In the genomic region with DNA sequence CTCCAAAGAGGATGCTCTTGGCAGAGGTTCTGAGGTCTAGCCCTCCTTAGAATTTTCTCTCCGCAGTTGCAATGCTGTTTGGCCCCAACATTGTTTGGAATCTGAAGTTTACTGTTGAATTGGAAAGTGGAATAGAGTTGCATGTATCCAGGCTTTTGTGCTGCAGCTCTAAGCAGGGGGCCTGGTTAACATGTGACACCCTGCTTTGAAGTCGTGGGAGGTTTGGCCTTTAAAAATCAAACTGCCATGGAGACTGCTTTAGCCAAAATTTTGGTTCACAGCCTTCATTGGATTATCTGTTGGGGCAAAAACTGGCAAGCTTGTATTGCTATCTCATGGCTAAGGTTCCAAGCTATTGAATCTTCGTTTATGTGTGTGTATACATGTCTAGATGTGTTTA, we compare ENCODE assay signal across 2 cellular contexts.
TF ChIP-seq lines count a peak whose summit lies in the region.

No MANE protein-coding gene starts in this region.

TF ChIP-seq in GM23338, 12 proteins besides CTCF, POLR2A, EP300 and RAD21 (continued from another document):
- TF ChIP-seq, protein P1, sequence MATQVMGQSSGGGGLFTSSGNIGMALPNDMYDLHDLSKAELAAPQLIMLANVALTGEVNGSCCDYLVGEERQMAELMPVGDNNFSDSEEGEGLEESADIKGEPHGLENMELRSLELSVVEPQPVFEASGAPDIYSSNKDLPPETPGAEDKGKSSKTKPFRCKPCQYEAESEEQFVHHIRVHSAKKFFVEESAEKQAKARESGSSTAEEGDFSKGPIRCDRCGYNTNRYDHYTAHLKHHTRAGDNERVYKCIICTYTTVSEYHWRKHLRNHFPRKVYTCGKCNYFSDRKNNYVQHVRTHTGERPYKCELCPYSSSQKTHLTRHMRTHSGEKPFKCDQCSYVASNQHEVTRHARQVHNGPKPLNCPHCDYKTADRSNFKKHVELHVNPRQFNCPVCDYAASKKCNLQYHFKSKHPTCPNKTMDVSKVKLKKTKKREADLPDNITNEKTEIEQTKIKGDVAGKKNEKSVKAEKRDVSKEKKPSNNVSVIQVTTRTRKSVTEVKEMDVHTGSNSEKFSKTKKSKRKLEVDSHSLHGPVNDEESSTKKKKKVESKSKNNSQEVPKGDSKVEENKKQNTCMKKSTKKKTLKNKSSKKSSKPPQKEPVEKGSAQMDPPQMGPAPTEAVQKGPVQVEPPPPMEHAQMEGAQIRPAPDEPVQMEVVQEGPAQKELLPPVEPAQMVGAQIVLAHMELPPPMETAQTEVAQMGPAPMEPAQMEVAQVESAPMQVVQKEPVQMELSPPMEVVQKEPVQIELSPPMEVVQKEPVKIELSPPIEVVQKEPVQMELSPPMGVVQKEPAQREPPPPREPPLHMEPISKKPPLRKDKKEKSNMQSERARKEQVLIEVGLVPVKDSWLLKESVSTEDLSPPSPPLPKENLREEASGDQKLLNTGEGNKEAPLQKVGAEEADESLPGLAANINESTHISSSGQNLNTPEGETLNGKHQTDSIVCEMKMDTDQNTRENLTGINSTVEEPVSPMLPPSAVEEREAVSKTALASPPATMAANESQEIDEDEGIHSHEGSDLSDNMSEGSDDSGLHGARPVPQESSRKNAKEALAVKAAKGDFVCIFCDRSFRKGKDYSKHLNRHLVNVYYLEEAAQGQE (IDR thresholded peaks at IDR 0.05; ENCODE audit: unreplicated experiment) = no peak
- TF ChIP-seq STAT1 (IDR thresholded peaks at IDR 0.05; ENCODE audit: unreplicated experiment) (no peak), CREB1 (CRISPR knock-in tag; IDR thresholded peaks at IDR 0.05; ENCODE audit: low read depth) (no peak)

TF ChIP-seq in WTC11, 78 proteins besides CTCF, POLR2A, EP300 and RAD21 (continued from another document):
- TF ChIP-seq, protein P2, sequence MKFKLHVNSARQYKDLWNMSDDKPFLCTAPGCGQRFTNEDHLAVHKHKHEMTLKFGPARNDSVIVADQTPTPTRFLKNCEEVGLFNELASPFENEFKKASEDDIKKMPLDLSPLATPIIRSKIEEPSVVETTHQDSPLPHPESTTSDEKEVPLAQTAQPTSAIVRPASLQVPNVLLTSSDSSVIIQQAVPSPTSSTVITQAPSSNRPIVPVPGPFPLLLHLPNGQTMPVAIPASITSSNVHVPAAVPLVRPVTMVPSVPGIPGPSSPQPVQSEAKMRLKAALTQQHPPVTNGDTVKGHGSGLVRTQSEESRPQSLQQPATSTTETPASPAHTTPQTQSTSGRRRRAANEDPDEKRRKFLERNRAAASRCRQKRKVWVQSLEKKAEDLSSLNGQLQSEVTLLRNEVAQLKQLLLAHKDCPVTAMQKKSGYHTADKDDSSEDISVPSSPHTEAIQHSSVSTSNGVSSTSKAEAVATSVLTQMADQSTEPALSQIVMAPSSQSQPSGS (CRISPR knock-in tag; IDR thresholded peaks at IDR 0.05; ENCODE audit: borderline replicate concordance, low read depth) = no peak
- TF ChIP-seq, protein P3, sequence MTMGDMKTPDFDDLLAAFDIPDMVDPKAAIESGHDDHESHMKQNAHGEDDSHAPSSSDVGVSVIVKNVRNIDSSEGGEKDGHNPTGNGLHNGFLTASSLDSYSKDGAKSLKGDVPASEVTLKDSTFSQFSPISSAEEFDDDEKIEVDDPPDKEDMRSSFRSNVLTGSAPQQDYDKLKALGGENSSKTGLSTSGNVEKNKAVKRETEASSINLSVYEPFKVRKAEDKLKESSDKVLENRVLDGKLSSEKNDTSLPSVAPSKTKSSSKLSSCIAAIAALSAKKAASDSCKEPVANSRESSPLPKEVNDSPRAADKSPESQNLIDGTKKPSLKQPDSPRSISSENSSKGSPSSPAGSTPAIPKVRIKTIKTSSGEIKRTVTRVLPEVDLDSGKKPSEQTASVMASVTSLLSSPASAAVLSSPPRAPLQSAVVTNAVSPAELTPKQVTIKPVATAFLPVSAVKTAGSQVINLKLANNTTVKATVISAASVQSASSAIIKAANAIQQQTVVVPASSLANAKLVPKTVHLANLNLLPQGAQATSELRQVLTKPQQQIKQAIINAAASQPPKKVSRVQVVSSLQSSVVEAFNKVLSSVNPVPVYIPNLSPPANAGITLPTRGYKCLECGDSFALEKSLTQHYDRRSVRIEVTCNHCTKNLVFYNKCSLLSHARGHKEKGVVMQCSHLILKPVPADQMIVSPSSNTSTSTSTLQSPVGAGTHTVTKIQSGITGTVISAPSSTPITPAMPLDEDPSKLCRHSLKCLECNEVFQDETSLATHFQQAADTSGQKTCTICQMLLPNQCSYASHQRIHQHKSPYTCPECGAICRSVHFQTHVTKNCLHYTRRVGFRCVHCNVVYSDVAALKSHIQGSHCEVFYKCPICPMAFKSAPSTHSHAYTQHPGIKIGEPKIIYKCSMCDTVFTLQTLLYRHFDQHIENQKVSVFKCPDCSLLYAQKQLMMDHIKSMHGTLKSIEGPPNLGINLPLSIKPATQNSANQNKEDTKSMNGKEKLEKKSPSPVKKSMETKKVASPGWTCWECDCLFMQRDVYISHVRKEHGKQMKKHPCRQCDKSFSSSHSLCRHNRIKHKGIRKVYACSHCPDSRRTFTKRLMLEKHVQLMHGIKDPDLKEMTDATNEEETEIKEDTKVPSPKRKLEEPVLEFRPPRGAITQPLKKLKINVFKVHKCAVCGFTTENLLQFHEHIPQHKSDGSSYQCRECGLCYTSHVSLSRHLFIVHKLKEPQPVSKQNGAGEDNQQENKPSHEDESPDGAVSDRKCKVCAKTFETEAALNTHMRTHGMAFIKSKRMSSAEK (CRISPR knock-in tag; IDR thresholded peaks at IDR 0.05; ENCODE audit: borderline replicate concordance) = no peak
- TF ChIP-seq IRF2 (CRISPR knock-in tag; IDR thresholded peaks at IDR 0.05; ENCODE audit: borderline replicate concordance, low read depth) (no peak), NFATC4 (CRISPR knock-in tag; IDR thresholded peaks at IDR 0.05) (no peak), CBFB (CRISPR knock-in tag; IDR thresholded peaks at IDR 0.05; ENCODE audit: low read depth) (no peak), ZNF138 (CRISPR knock-in tag; conservative IDR thresholded peaks at IDR 0.05) (no peak)
- TF ChIP-seq, protein P4, sequence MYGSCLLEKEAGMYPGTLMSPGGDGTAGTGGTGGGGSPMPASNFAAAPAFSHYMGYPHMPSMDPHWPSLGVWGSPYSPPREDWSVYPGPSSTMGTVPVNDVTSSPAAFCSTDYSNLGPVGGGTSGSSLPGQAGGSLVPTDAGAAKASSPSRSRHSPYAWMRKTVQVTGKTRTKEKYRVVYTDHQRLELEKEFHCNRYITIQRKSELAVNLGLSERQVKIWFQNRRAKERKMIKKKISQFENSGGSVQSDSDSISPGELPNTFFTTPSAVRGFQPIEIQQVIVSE (CRISPR knock-in tag; IDR thresholded peaks at IDR 0.05; ENCODE audit: borderline replicate concordance) = no peak
TF ChIP-seq in WTC11: peak in this region for 0.
